8 cellular contexts compared by ENCODE assay signal in genomic region chr16:80569440-80570105, GRCh38. TPM values are rescaled to one million over a fixed set of nuclear protein-coding genes. Genes with fewer than 3 reads are reported as not detected.
DNase-seq lines count a peak whose midpoint lies in the region; ATAC-seq and TF ChIP-seq lines count a peak whose summit lies in the region.

No MANE protein-coding gene starts in this region.

- WGBS in testis, 2 donors: 68 to 85% methylated on average over 5 to 9 of the region's 9 CpGs

- H3K27me3 Mint-ChIP-seq in activated naive CD8-positive, alpha-beta T cell treated with anti-CD3 and anti-CD28 coated beads, Interleukin-2, amount 10 ng/mL, durations not matched to agents 7 days and 5 days: peaks cover 6% of the 10 kb centered on the region

- intact Hi-C loops in posterior cingulate gyrus (cut with DNase I) (no loop called here), testis (cut with DNase I; ENCODE audit: low total_unique reads) (no loop called here)

- DNase-seq in RPMI8226 (peak; percentile 61), posterior cingulate gyrus (no peak), NCI-H2171 (lab: John Stamatoyannopoulos, UW) (no peak), SK-N-DZ (ENCODE audit: low spot score) (no peak), testis (no peak)
- no peak for DNase-seq in activated naive CD8-positive, alpha-beta T cell treated with anti-CD3 and anti-CD28 coated beads, Interleukin-2, amount 10 ng/mL, durations not matched to agents 7 days and 5 days
- peak; percentile 76 to 82 for DNase-seq in stimulated activated CD4-positive, alpha-beta T cell treated with anti-CD3 and anti-CD28 coated beads, Interleukin-2, amount 100 ng/mL, for 24 hours

- ATAC-seq in GM19023 (IDR thresholded peaks at IDR 0.05; ENCODE audit: unreplicated experiment): peak; percentile 58
- ATAC-seq in activated naive CD8-positive, alpha-beta T cell treated with anti-CD3 and anti-CD28 coated beads, Interleukin-2, amount 10 ng/mL, durations not matched to agents 7 days and 5 days (ENCODE audit: low read depth): peak; percentile 96

- peak overlapping the region; percentile 53 for H3K27ac Mint-ChIP-seq in activated naive CD8-positive, alpha-beta T cell treated with anti-CD3 and anti-CD28 coated beads, Interleukin-2, amount 10 ng/mL, durations not matched to agents 7 days and 5 days

- POLR2A ChIA-PET in activated naive CD8-positive, alpha-beta T cell treated with anti-CD3 and anti-CD28 coated beads, Interleukin-2, amount 10 ng/mL, durations not matched to agents 7 days and 5 days (lab: Charles Lee): interaction anchor here (1.1 to 1.4 kb wide), 3 partner anchors 10 to 22 kb away, joined by 3 to 5 read pairs (median 4); no protein-coding TSS in a partner anchor

- no peak overlapping the region for H3K4me3 ChIP-seq in testis

- H3K36me3 Mint-ChIP-seq in activated naive CD8-positive, alpha-beta T cell treated with anti-CD3 and anti-CD28 coated beads, Interleukin-2, amount 10 ng/mL, durations not matched to agents 7 days and 5 days: peaks cover 11% of the 10 kb centered on the region

- no peaks in the 10 kb centered on the region for H3K4me1 ChIP-seq in testis

- no peaks in the 10 kb centered on the region for H3K27me3 ChIP-seq in testis

- no peaks in the 10 kb centered on the region for H3K36me3 ChIP-seq in testis (ENCODE audit: low read depth, missing control alignments)

- peaks cover 15% of the 10 kb centered on the region for H3K9me3 Mint-ChIP-seq in activated naive CD8-positive, alpha-beta T cell treated with anti-CD3 and anti-CD28 coated beads, Interleukin-2, amount 10 ng/mL, durations not matched to agents 7 days and 5 days

- no peak for TF ChIP-seq CTCF in testis (IDR thresholded peaks at IDR 0.05)

- H3K4me1 Mint-ChIP-seq in activated naive CD8-positive, alpha-beta T cell treated with anti-CD3 and anti-CD28 coated beads, Interleukin-2, amount 10 ng/mL, durations not matched to agents 7 days and 5 days: peaks cover 28% of the 10 kb centered on the region

- H3K4me3 Mint-ChIP-seq in activated naive CD8-positive, alpha-beta T cell treated with anti-CD3 and anti-CD28 coated beads, Interleukin-2, amount 10 ng/mL, durations not matched to agents 7 days and 5 days: peak overlapping the region; percentile 1

- TF ChIP-seq POLR2A in testis (IDR thresholded peaks at IDR 0.05): no peak

- H3K27ac ChIP-seq in testis: no peak overlapping the region

- H3K9me3 ChIP-seq in testis: no peaks in the 10 kb centered on the region

RNA-seq across cellular contexts. Expression of gene DYNLRB2, which starts 28.8 kb away (rescaled TPM):
- not detected for total RNA-seq in activated naive CD8-positive, alpha-beta T cell treated with anti-CD3 and anti-CD28 coated beads, Interleukin-2, amount 10 ng/mL, durations not matched to agents 7 days and 5 days
- not detected in 2 replicates for polyA plus RNA-seq in SK-N-DZ (2014; cell fraction: cytosol; rRNA removed)
- polyA plus RNA-seq in SK-N-DZ (2014; cell fraction: nucleus; rRNA removed): not detected in 2 replicates
- 100 to 1,000 TPM in 1 of 2 donors, 10 to 100 TPM in 1; 95.3 to 153 TPM for total RNA-seq in testis
- polyA plus RNA-seq in testis (ENCODE audit: insufficient read depth, low read depth, low replicate concordance): 436 TPM

Comparison
In these comparisons a context has a peak if more than half of its experiments do, and no peak if none do; other contexts are left out.
1. DNase-seq: peak in RPMI8226 (single experiment) and stimulated activated CD4-positive, alpha-beta T cell treated with anti-CD3 and anti-CD28 coated beads, Interleukin-2, amount 100 ng/mL, for 24 hours (2 of 2); none in activated naive CD8-positive, alpha-beta T cell treated with anti-CD3 and anti-CD28 coated beads, Interleukin-2, amount 10 ng/mL, durations not matched to agents 7 days and 5 days (single experiment), posterior cingulate gyrus (0 of 10), NCI-H2171 (single experiment), SK-N-DZ (single experiment) and testis (single experiment).
2. RNA of gene DYNLRB2, which starts 28.8 kb away (total RNA-seq): 95.3 to 153 TPM in testis; not detected in activated naive CD8-positive, alpha-beta T cell treated with anti-CD3 and anti-CD28 coated beads, Interleukin-2, amount 10 ng/mL, durations not matched to agents 7 days and 5 days; every median in the first group is over 10 times any median in the second.